In the genomic region with DNA sequence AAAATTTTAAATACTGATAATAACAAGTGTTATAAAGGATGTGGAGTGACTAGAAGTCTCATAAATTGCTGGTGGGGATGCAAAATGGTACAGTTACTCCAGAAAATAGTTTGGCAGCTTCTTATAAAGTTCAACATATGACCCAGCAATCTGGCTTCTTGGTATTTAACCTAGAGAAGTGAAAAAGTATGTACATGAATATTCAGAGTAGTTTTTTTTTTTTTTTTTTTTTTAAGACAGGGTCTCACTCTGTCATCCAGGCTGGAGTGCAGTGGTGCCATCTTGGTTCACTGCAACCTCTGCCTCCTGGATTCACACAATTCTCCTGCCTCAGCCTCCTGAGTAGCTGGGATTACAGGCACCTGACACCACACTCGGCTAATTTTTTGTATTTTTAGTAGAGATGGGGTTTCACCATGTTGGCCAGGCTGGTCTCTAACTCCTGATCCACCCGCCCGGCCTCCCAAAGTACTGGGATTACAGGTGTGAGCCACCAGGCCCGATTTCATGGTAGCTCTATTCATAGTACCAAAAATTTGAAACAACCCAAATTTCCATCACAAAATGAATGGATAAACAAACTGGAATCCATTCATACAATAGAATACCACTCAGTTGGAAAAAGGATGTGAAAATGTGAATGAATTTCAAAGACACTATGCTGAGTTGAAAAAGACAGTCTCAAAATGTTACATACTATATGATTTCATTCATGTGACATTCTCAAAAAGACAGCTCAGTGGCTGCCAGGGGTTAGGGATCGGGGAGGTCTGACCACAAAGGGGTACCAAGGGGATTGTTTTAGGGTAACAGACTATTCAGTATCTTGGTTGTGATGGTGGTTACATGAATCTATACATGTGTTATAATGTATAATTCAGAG, we compare ENCODE assay signal across 7 cellular contexts. TPM values are rescaled to one million over a fixed set of nuclear protein-coding genes. Genes with fewer than 3 reads are reported as not detected.
"Had no signal": no experiment of that assay in that cellular context is flagged by ENCODE, and none has a peak within 500 bp of the region (broad histone marks: within the 10 kb centered on the region; RNA-seq: fewer than 3 reads in every experiment).

No MANE protein-coding gene starts in this region.

- H3K9me3 ChIP-seq: HAP-1 had no signal

- DNase-seq: GM23248, GOT3, IMR-90 had no signal

- H3K4me3 ChIP-seq: GM23248, HAP-1 had no signal

- H3K27ac ChIP-seq: GM23248 had no signal

- H3K9ac ChIP-seq: GM23248 had no signal

- H3K4me1 ChIP-seq: HAP-1 had no signal

- H2AFZ ChIP-seq: GM23248 had no signal

RNA-seq across cellular contexts. Expression of a gene that starts 24.2 kb away (rescaled TPM):
- total RNA-seq: GM23248, H4, H7, HT-29, IMR-90 had no signal
- polyA plus RNA-seq: GM23248, IMR-90 had no signal

RNA-seq across cellular contexts. Expression of a gene that starts 27.8 kb away (rescaled TPM):
- total RNA-seq: GM23248, H4, HT-29 had no signal
- polyA plus RNA-seq: GM23248, IMR-90 had no signal
